ENCODE assay signal across 10 cellular contexts in the genomic region with DNA sequence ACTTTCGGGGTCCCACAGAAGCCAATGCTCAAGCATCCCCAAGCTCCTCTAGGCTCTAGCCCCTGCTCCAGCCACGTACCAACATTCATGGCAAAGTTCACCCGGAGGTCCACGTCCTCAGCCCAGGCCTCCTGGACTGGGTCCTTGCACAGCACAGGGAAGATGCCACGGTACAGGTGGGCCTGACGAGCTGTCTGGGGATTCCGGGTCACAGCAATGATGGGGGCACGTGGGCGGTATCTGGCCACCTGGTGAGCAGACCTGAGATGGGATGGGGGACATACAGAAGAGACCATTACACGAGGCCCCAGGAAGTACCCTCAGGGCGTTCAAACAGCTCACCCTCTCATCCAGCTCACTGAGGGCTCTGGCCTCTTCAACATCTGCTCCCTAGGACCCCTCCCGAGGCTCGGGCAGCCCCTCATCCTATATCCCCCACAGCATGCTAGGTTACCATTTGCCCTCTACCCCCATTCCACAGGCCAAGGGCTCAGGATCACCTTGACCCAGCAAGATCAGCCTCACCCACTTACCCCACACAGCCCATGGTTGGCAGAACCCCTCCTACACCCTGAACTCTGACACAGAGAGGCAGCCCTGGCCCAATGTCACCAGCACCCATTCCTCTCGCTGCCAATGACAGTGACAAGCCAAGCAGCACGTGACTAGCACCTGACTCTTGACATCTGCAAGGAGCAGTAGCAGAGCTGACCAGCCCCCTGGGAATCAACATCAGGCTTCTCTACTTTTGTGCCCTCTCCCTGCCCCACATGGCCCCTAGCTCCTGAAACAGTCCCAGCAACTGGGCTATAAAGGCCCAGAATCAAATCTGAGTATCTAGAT. TPM values are rescaled to one million over a fixed set of nuclear protein-coding genes. Genes with fewer than 3 reads are reported as not detected.
DNase-seq lines count a peak whose midpoint lies in the region; ATAC-seq, FAIRE-seq and TF ChIP-seq lines count a peak whose summit lies in the region.
"Had no signal": no experiment of that assay in that cellular context is flagged by ENCODE, and none has a peak within 500 bp of the region (broad histone marks: within the 10 kb centered on the region; RNA-seq: fewer than 3 reads in every experiment).

No MANE protein-coding gene starts in this region.

- ATAC-seq in GM18502 (IDR thresholded peaks at IDR 0.05; ENCODE audit: poor library complexity, unreplicated experiment) = no peak

- TF ChIP-seq POLR2A in H54 (IDR thresholded peaks at IDR 0.05; ENCODE audit: low read depth, low read length) = no peak

- no peak for FAIRE-seq in H54 (lab: Jason Lieb, UNC)

- H3K27ac ChIP-seq in angular gyrus (ENCODE audit: low read depth, low read length) = peak overlapping the region; percentile 19

- H3K4me3 Mint-ChIP-seq in CD14-positive monocyte = no peak overlapping the region
- H3K4me3 Mint-ChIP-seq in HFFc6 = no peak overlapping the region
- no peak overlapping the region for H3K4me3 Mint-ChIP-seq in nephron

- H3K36me3 Mint-ChIP-seq in CD14-positive monocyte (peaks cover 80 to 85% of the 10 kb centered on the region in 2 donors), HFFc6 (ENCODE audit: low read depth) (peaks cover 45% of the 10 kb centered on the region), nephron (ENCODE audit: low read depth) (peaks cover 64% of the 10 kb centered on the region)

- H3K9me3 Mint-ChIP-seq in CD14-positive monocyte (peaks cover 0 to 11% (median 3%) of the 10 kb centered on the region in 7 donors), HFFc6 (no peaks in the 10 kb centered on the region), nephron (no peaks in the 10 kb centered on the region)
- H3K9me3 Mint-ChIP-seq: activated naive CD4-positive, alpha-beta T cell treated with anti-CD3 and anti-CD28 coated beads, Interleukin-2, amount 50 U/mL, for 72 hours had no signal

- TF ChIP-seq CTCF in CD14-positive monocyte (IDR thresholded peaks at IDR 0.05) = no peak
- no peak for TF ChIP-seq CTCF in HFFc6 (IDR thresholded peaks at IDR 0.05)
- TF ChIP-seq CTCF in nephron (IDR thresholded peaks at IDR 0.05; ENCODE audit: unreplicated experiment in 3 of 3) = no peak

- H3K27ac Mint-ChIP-seq in CD14-positive monocyte (peak overlapping the region in 6 of 7 donors; percentile 14 to 87 (median 74)), HFFc6 (peak overlapping the region; percentile 71), nephron (peak overlapping the region in 2 of 3 experiments; percentile 46 to 64)

- DNase-seq in CD14-positive monocyte (ENCODE audit: low spot score) (no peak), HFFc6 (no peak), AG08396 (ENCODE audit: low spot score) (no peak), H54 (ENCODE audit: insufficient read length, low spot score) (no peak)
- DNase-seq in stimulated activated CD4-positive, alpha-beta T cell treated with anti-CD3 and anti-CD28 coated beads, Interleukin-12 subunit alpha, Interleukin-12 subunit beta, amount 100 ng/mL, for 4 hours = no peak
- DNase-seq: DMS79 had no signal

- H3K27me3 Mint-ChIP-seq in CD14-positive monocyte (ENCODE audit: low read depth in 3 of 3) = peaks cover 24 to 32% (median 26%) of the 10 kb centered on the region in 3 donors
- peaks cover 17% of the 10 kb centered on the region for H3K27me3 Mint-ChIP-seq in HFFc6 (ENCODE audit: insufficient read depth)
- peaks cover 23% of the 10 kb centered on the region for H3K27me3 Mint-ChIP-seq in nephron (ENCODE audit: low read depth)

- peaks cover 22% of the 10 kb centered on the region for H3K4me1 Mint-ChIP-seq in CD14-positive monocyte
- H3K4me1 Mint-ChIP-seq in HFFc6 (ENCODE audit: low read depth) = peaks cover 59% of the 10 kb centered on the region
- H3K4me1 Mint-ChIP-seq in nephron = peaks cover 49% of the 10 kb centered on the region

- intact Hi-C loops in CD14-positive monocyte (cut with micrococcal nuclease) = loop anchor here in 1 of 2 donors (10.0 kb wide), 1 partner anchor 54 kb away; no protein-coding TSS in a partner anchor

RNA-seq across cellular contexts. Expression of gene GRAMD2A, which starts 3.0 kb away (rescaled TPM):
- polyA plus RNA-seq in CD14-positive monocyte = not detected
- total RNA-seq in HFFc6 (2021; fragmentation: NEBNext Ultra II Directional; extraction: Animal tissue kit (Norgen Biotek cat#: 25700)) = under 1 TPM in 1 of 6 experiments, not detected in 5; 0.14 TPM
- total RNA-seq: activated naive CD4-positive, alpha-beta T cell treated with anti-CD3 and anti-CD28 coated beads, Interleukin-2, amount 50 U/mL, for 72 hours had no signal

RNA-seq across cellular contexts. Expression of gene PKM, which starts 30.4 kb away (rescaled TPM):
- polyA plus RNA-seq in CD14-positive monocyte = 100 to 1,000 TPM; 986 to 999 TPM
- 1,000 to 10,000 TPM; 2,533 to 2,832 (median 2,656) TPM for total RNA-seq in HFFc6 (2021; fragmentation: NEBNext Ultra II Directional; extraction: Animal tissue kit (Norgen Biotek cat#: 25700))
